Comparison of ENCODE assay signal across 8 cellular contexts in the genomic region with DNA sequence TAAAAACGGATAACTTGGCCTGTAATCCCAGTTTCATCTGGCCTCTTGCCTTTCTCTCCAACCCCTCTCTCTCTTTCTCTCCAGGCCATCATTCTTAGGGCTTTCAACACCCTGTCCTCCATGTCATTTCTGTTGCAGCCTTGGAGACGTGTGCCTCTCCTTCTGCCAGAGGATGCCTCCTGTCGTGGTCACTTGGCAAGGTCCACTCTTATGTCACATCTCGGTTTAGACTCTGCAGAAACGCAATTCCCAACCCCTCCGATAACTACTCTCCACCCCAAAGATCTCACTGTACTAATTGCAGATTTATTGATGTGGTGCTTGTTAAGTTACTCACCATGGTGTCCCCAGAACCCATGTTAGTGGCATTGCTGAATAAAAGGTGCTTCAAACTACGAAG.
"Had no signal": no experiment of that assay in that cellular context is flagged by ENCODE, and none has a peak within 500 bp of the region (broad histone marks: within the 10 kb centered on the region; RNA-seq: fewer than 3 reads in every experiment).

No MANE protein-coding gene starts in this region.

- DNase-seq: GM23248, GOT3, H9, HCEC 1CT, IMR-90 had no signal

- H3K4me1 Mint-ChIP-seq: H9 had no signal

- H3K27ac Mint-ChIP-seq: H9 had no signal

- H3K9ac ChIP-seq: GM23248 had no signal

- H3K27ac ChIP-seq: GM23248 had no signal

- ATAC-seq: K562 had no signal

- H3K4me3 Mint-ChIP-seq: H9 had no signal

- H3K4me3 ChIP-seq: GM23248, K562 had no signal

- H2AFZ ChIP-seq: GM23248 had no signal

- H3K9me3 Mint-ChIP-seq: H9 had no signal

- FAIRE-seq: H54, HTR-8/SVneo, K562 had no signal
